8 cellular contexts compared by ENCODE assay signal in the genomic region with DNA sequence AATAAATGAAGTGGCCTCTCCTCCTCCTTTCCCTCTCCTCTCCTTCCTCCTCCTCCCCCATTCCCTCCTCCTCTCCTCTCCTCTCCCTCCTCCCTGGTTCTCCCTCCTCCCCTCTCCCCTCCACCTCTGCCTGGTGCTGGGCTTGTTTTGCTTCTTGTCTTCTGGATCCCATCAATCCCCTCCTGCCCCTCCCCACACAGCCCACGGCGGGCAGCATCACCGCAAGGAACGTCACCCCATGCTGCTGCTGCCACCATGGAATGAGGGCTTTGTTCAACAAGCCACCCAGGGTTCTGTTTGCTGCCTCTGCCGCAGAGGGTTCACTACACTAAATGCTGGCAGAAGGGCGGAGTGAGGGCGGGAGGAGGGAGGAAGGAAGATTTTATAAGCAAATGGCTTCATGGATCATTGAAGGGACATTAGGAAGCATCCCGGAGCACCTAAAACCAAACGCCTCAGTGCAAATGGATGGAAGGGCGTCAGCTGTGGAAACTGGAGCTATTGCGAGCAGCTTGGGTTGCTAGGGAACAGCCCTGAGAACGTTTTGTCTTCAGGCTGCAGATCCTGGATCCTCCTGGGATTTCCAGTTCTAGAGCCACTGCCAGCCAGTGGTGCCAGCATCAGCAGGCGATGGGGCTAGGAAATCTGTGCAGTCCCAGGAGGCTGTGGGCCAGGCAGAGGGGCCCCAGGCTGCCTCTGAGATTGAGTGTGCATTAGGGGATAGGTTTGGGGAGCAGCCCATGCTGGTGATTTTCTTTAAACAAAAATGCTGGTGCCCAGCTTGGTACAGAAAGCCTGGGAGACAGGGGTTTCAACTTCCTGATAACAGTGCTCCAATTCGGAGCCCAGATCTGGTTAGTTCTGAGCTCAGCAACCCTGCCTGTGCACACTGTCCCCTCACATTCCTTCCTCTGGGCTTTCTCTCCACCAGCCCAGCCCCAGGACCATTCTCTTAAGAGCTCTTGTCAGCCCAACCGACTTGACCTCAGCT.
A peak's percentile ranks its signal among the peaks of the same experiment; 100 is the strongest.
DNase-seq lines count a peak whose midpoint lies in the region; ATAC-seq and TF ChIP-seq lines count a peak whose summit lies in the region.
"Had no signal": no experiment of that assay in that cellular context is flagged by ENCODE, and none has a peak within 500 bp of the region (broad histone marks: within the 10 kb centered on the region; RNA-seq: fewer than 3 reads in every experiment).

No MANE protein-coding gene starts in this region.

- H3K36me3 ChIP-seq in left lung (no peaks in the 10 kb centered on the region), tibial artery (no peaks in the 10 kb centered on the region), colonic mucosa (no peaks in the 10 kb centered on the region)
- H3K36me3 ChIP-seq: Peyer's patch had no signal

- no peak overlapping the region for H3K9ac ChIP-seq in colonic mucosa (ENCODE audit: low read depth in 2 of 2, low read length in 2 of 2)

- no peak for TF ChIP-seq CTCF in left lung (IDR thresholded peaks at IDR 0.05)
- no peak for TF ChIP-seq CTCF in tibial artery (IDR thresholded peaks at IDR 0.05)
- TF ChIP-seq CTCF in GM13977 (IDR thresholded peaks at IDR 0.05; ENCODE audit: extremely low read depth, insufficient read depth, missing control alignments) = no peak
- TF ChIP-seq CTCF in colonic mucosa (IDR thresholded peaks at IDR 0.05) = no peak

- intact Hi-C loops in left lung (cut with DNase I) (no loop called here), tibial artery (cut with DNase I; ENCODE audit: low total_unique reads) (loop anchor here (5.0 kb wide), 1 partner anchor 378 kb away; the partner anchor contains the start of gene ZMIZ1), colonic mucosa (cut with DNase I) (no loop called here)

- H3K4me3 ChIP-seq in left lung (no peak overlapping the region), tibial artery (peak overlapping the region in 1 of 2 donors; percentile 30), colonic mucosa (no peak overlapping the region)
- H3K4me3 ChIP-seq: Peyer's patch had no signal

- H3K27me3 ChIP-seq in left lung = no peaks in the 10 kb centered on the region
- H3K27me3 ChIP-seq in tibial artery = no peaks in the 10 kb centered on the region
- no peaks in the 10 kb centered on the region for H3K27me3 ChIP-seq in colonic mucosa
- H3K27me3 ChIP-seq: Peyer's patch had no signal

- in situ Hi-C loops in GM13977 (cut with MboI; ENCODE audit: low pct_unique_long_range_greater_than_20kb, low sequenced_read_pairs, unreplicated experiment) = no loop called here

- H3K27ac ChIP-seq in left lung (no peak overlapping the region), tibial artery (peak overlapping the region; percentile 76 to 87), colonic mucosa (no peak overlapping the region)

- H3K4me1 ChIP-seq in left lung (peaks cover 0 to 5% of the 10 kb centered on the region in 2 donors), tibial artery (peaks cover 0 to 44% (median 24%) of the 10 kb centered on the region in 4 donors), colonic mucosa (no peaks in the 10 kb centered on the region)
- H3K4me1 ChIP-seq: Peyer's patch had no signal

- ATAC-seq in left lung (peak; percentile 47), HG03442 (IDR thresholded peaks at IDR 0.05; ENCODE audit: unreplicated experiment) (no peak)

- H3K9me3 ChIP-seq in left lung = no peaks in the 10 kb centered on the region
- H3K9me3 ChIP-seq in tibial artery = no peaks in the 10 kb centered on the region
- H3K9me3 ChIP-seq in colonic mucosa = no peaks in the 10 kb centered on the region
- H3K9me3 ChIP-seq: Peyer's patch had no signal

- peak; percentile 90 for DNase-seq in NCI-H1694 treated with DMSO at 0.1 percent for 48 hours (lab: John Stamatoyannopoulos, UW)
- DNase-seq in astrocyte of the hippocampus (ENCODE audit: low read depth, low spot score) = peak; percentile 70
- no peak for DNase-seq in left lung
- peak; percentile 78 to 95 for DNase-seq in tibial artery
- DNase-seq in GM13977 (ENCODE audit: low spot score) = no peak
- no peak for DNase-seq in colonic mucosa
- DNase-seq: Peyer's patch had no signal

Comparison
In these comparisons a context has a peak if more than half of its experiments do, and no peak if none do; other contexts are left out.
1. DNase-seq: peak in NCI-H1694 treated with DMSO at 0.1 percent for 48 hours (single experiment), astrocyte of the hippocampus (single experiment) and tibial artery (2 of 2); none in left lung (0 of 2), GM13977 (single experiment) and colonic mucosa (single experiment).
2. H3K27ac ChIP-seq: peak in tibial artery (2 of 2); none in left lung (0 of 2) and colonic mucosa (single experiment).